In the genomic region with DNA sequence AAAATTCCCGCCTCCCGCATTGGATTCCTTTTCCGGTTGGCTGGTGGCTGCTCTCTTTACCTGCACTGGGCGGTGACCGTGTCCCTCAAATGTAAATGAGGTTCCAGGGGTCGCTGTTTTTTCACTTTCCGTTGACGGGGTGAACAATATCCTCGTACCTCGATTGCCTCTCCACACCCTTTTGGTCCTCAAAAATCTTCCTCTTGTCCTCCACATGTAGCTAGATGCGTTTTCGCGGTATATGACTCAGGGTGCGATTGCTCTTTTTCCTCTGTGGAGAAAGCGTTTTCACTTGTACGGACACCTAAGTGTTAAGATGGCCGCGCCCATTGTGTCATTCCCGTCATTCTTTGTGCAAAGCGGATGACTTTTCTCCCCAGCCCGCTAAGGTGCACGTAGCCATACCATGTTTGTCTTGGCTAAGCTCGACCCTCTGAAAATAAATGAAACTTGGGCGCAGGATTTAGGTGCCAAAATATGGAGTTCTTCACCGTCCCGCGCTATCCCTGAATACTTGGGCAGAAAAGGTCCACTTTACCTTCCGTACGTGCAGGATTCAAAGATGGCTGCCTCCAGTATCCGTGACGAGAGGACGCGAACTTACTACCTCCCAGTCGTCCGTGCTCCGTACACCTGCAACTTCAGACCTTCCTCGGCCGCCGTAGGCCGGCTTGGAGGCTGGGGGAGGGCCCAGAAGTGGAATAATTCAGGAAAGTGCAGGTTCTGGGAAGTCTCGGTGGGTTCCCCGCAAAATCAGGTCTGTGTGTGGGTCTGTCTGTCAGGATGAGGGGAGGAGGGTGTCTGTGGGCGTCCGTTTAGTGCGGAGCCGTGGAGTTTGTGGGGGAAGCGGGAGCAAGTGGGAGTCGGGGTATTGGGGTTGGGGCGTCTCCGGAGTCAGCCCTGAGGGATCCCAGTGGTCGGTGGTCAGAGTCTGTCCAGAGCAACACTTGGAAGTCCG, we compare ENCODE assay signal across 8 cellular contexts. TPM values are rescaled to one million over a fixed set of nuclear protein-coding genes. Genes with fewer than 3 reads are reported as not detected.
DNase-seq lines count a peak whose midpoint lies in the region; ATAC-seq and TF ChIP-seq lines count a peak whose summit lies in the region.

A gene (plus strand): TSS at position 689 of the 958 bp plus-strand sequence. CDS start 8,749 bp downstream, outside the sequence.

- no peak within 1 kb of the TSS for H4K91ac ChIP-seq in neuronal stem cell (ENCODE audit: low read depth, low read length, poor library complexity)

- peaks cover 35% of the 10 kb centered on the region for H3K9me3 ChIP-seq in MG63
- peaks cover 8% of the 10 kb centered on the region for H3K9me3 ChIP-seq in SJCRH30 (replicated peaks)
- peaks cover 0 to 24% (median 1%) of the 10 kb centered on the region in 3 donors for H3K9me3 ChIP-seq in gastroesophageal sphincter
- peaks cover 12 to 57% of the 10 kb centered on the region in 2 donors for H3K9me3 ChIP-seq in neuronal stem cell (replicated peaks in 1 of 2; ENCODE audit: control insufficient read depth in 2 of 2, insufficient read depth in 1 of 2, low read depth in 1 of 2, low read length in 2 of 2)
- peaks cover 12 to 29% (median 17%) of the 10 kb centered on the region in 5 donors for H3K9me3 ChIP-seq in subcutaneous abdominal adipose tissue (ENCODE audit: control insufficient read depth in 5 of 5, low read length in 5 of 5)

- no peak within 1 kb of the TSS for H3K4ac ChIP-seq in neuronal stem cell (ENCODE audit: low read length)

- H2BK120ac ChIP-seq in neuronal stem cell (ENCODE audit: low read depth, low read length) = no peak within 1 kb of the TSS

- peak within 1 kb of the TSS; percentile 96 for H3K4me3 Mint-ChIP-seq in activated naive CD4-positive, alpha-beta T cell treated with anti-CD3 and anti-CD28 coated beads for 36 hours

- H2BK15ac ChIP-seq in neuronal stem cell (ENCODE audit: low read length) = peak within 1 kb of the TSS; percentile 55

- peaks cover 52% of the 10 kb centered on the region for H3K9me3 Mint-ChIP-seq in activated naive CD4-positive, alpha-beta T cell treated with anti-CD3 and anti-CD28 coated beads for 36 hours

- peak in 2 of 4 experiments; percentile 4 to 51 for TF ChIP-seq CTCF in gastroesophageal sphincter (IDR thresholded peaks at IDR 0.05)

- peak within 1 kb of the TSS; percentile 99 for H3K18ac ChIP-seq in neuronal stem cell (ENCODE audit: low read length)

- 0 to 1% methylated on average over 21 to 32 of the region's 52 CpGs for WGBS in gastroesophageal sphincter (ENCODE audit: low coverage in 1 of 2), 2 donors
- WGBS in neuronal stem cell (ENCODE audit: extremely low coverage in 2 of 2, insufficient read length in 2 of 2, insufficient replicate concordance in 1 of 2), 2 donors = no CpG with 5 or more reads among the region's 52 CpGs

- H3K27me3 ChIP-seq in MG63 (no peaks in the 10 kb centered on the region), SJCRH30 (no peaks in the 10 kb centered on the region), gastroesophageal sphincter (no peaks in the 10 kb centered on the region), neuronal stem cell (ENCODE audit: control insufficient read depth in 3 of 3, insufficient read depth in 3 of 3, low read depth in 1 of 3, low read length in 3 of 3) (no peaks in the 10 kb centered on the region), subcutaneous abdominal adipose tissue (ENCODE audit: control insufficient read depth in 5 of 5, insufficient read depth in 4 of 5, low read length in 5 of 5) (no peaks in the 10 kb centered on the region)

- peak within 1 kb of the TSS; percentile 71 for H3K4me2 ChIP-seq in neuronal stem cell (ENCODE audit: insufficient read depth, low read length, poor library complexity, severe bottlenecking)

- H3K4me3 ChIP-seq in MG63 = peak within 1 kb of the TSS; percentile 85
- peak within 1 kb of the TSS; percentile 90 for H3K4me3 ChIP-seq in SJCRH30
- H3K4me3 ChIP-seq in gastroesophageal sphincter = peak within 1 kb of the TSS; percentile 61 to 86
- H3K4me3 ChIP-seq in neuronal stem cell (ENCODE audit: low read length in 2 of 2) = peak within 1 kb of the TSS; percentile 78 to 96
- peak within 1 kb of the TSS; percentile 92 to 100 (median 97) for H3K4me3 ChIP-seq in subcutaneous abdominal adipose tissue (ENCODE audit: low read depth in 1 of 5, low read length in 5 of 5)

- peak within 1 kb of the TSS; percentile 44 for H2BK5ac ChIP-seq in neuronal stem cell (ENCODE audit: low read length)

- H2BK12ac ChIP-seq in neuronal stem cell (ENCODE audit: low read length) = no peak within 1 kb of the TSS

- H2AK5ac ChIP-seq in neuronal stem cell (ENCODE audit: low read depth, low read length) = no peak within 1 kb of the TSS

- DNase-seq in Daoy (ENCODE audit: low read depth) = peak; percentile 94
- DNase-seq in GOT3 (lab: John Stamatoyannopoulos, UW) = peak; percentile 71
- DNase-seq in MG63 = peak; percentile 83
- peak; percentile 84 to 91 for DNase-seq in SJCRH30
- peak; percentile 91 for DNase-seq in activated naive CD4-positive, alpha-beta T cell treated with anti-CD3 and anti-CD28 coated beads for 36 hours
- DNase-seq in neuronal stem cell (ENCODE audit: low spot score) = peak; percentile 88

- TF ChIP-seq EP300 in gastroesophageal sphincter (IDR thresholded peaks at IDR 0.05) = no peak

- H3K23ac ChIP-seq in neuronal stem cell (ENCODE audit: low read depth, low read length, poor library complexity) = peak within 1 kb of the TSS; percentile 89

- peaks cover 21% of the 10 kb centered on the region for H3K4me1 Mint-ChIP-seq in activated naive CD4-positive, alpha-beta T cell treated with anti-CD3 and anti-CD28 coated beads for 36 hours (ENCODE audit: low read depth)

- H3K27ac Mint-ChIP-seq in activated naive CD4-positive, alpha-beta T cell treated with anti-CD3 and anti-CD28 coated beads for 36 hours = peak within 1 kb of the TSS; percentile 96

- H3K36me3 ChIP-seq in MG63 (peaks cover 23% of the 10 kb centered on the region), SJCRH30 (peaks cover 20% of the 10 kb centered on the region), gastroesophageal sphincter (peaks cover 0 to 25% of the 10 kb centered on the region in 2 donors), neuronal stem cell (replicated peaks in 1 of 2; ENCODE audit: control insufficient read depth in 2 of 2, insufficient read depth in 2 of 2, low read length in 2 of 2) (peaks cover 6 to 32% of the 10 kb centered on the region in 2 donors), subcutaneous abdominal adipose tissue (ENCODE audit: control insufficient read depth in 5 of 5, insufficient read depth in 5 of 5, low read length in 5 of 5) (peaks cover 9 to 24% (median 20%) of the 10 kb centered on the region in 5 donors)

- CTCF ChIA-PET in activated naive CD4-positive, alpha-beta T cell treated with anti-CD3 and anti-CD28 coated beads for 36 hours (lab: Charles Lee) = no interaction called here

- TF ChIP-seq POLR2A in gastroesophageal sphincter (IDR thresholded peaks at IDR 0.05) = no peak

- peak; percentile 95 for ATAC-seq in gastroesophageal sphincter

- H3K9ac ChIP-seq in neuronal stem cell (ENCODE audit: low read depth, low read length, poor library complexity) = peak within 1 kb of the TSS; percentile 92
- peak within 1 kb of the TSS; percentile 73 to 96 (median 93) for H3K9ac ChIP-seq in subcutaneous abdominal adipose tissue (ENCODE audit: low read length in 5 of 5)

- H3K14ac ChIP-seq in neuronal stem cell (ENCODE audit: low read length) = peak within 1 kb of the TSS; percentile 56

- H3K79me1 ChIP-seq in neuronal stem cell (ENCODE audit: low read depth, low read length) = peaks cover 3% of the 10 kb centered on the region

- intact Hi-C loops in activated naive CD4-positive, alpha-beta T cell treated with anti-CD3 and anti-CD28 coated beads for 36 hours (cut with micrococcal nuclease) = loop anchor here (1.0 to 10.0 kb wide), 6 partner anchors 22 to 308 kb away; a partner anchor contains a TSS

- H3K36me3 Mint-ChIP-seq in activated naive CD4-positive, alpha-beta T cell treated with anti-CD3 and anti-CD28 coated beads for 36 hours (ENCODE audit: low read depth) = peaks cover 57% of the 10 kb centered on the region

- H2AFZ ChIP-seq in neuronal stem cell (ENCODE audit: low read length) = peak within 1 kb of the TSS; percentile 95

- peak within 1 kb of the TSS; percentile 71 for H3K27ac ChIP-seq in SJCRH30
- peak within 1 kb of the TSS; percentile 68 to 91 (median 86) for H3K27ac ChIP-seq in gastroesophageal sphincter
- peak within 1 kb of the TSS; percentile 85 for H3K27ac ChIP-seq in neuronal stem cell (replicated peaks; ENCODE audit: low read length)
- peak within 1 kb of the TSS; percentile 76 for H3K27ac ChIP-seq in subcutaneous abdominal adipose tissue (ENCODE audit: low read depth, low read length)

- H4K8ac ChIP-seq in neuronal stem cell (ENCODE audit: low read depth, low read length) = peak within 1 kb of the TSS; percentile 43

- no peaks in the 10 kb centered on the region for H3K27me3 Mint-ChIP-seq in activated naive CD4-positive, alpha-beta T cell treated with anti-CD3 and anti-CD28 coated beads for 36 hours (ENCODE audit: low read depth)

- H3K4me1 ChIP-seq in SJCRH30 (no peaks in the 10 kb centered on the region), gastroesophageal sphincter (peaks cover 0 to 19% (median 9%) of the 10 kb centered on the region in 3 donors), neuronal stem cell (ENCODE audit: control insufficient read depth in 2 of 2, insufficient read depth in 1 of 2, low read depth in 1 of 2, low read length in 2 of 2) (peaks cover 2 to 4% of the 10 kb centered on the region in 2 donors), subcutaneous abdominal adipose tissue (ENCODE audit: control insufficient read depth in 5 of 5, insufficient read depth in 5 of 5, low read length in 5 of 5) (peaks cover 6 to 20% (median 17%) of the 10 kb centered on the region in 5 donors)

RNA-seq across cellular contexts. Expression of the gene that starts here (rescaled TPM):
- 2.7 and 7.1 TPM in 2 replicates for total RNA-seq in Daoy (2014; rRNA removed; shearing (Covaris generic))
- total RNA-seq in MG63 (2014; rRNA removed; shearing (Covaris generic); ENCODE audit: low replicate concordance) = 0.84 and 3.0 TPM in 2 replicates
- total RNA-seq in SJCRH30 (2014; rRNA removed; shearing (Covaris generic)) = 4.6 and 5.3 TPM in 2 replicates
- total RNA-seq in activated naive CD4-positive, alpha-beta T cell treated with anti-CD3 and anti-CD28 coated beads for 36 hours = 1 to 10 TPM; 2.0 to 3.1 TPM
- total RNA-seq in gastroesophageal sphincter = 1 to 10 TPM; 4.6 to 7.7 (median 5.7) TPM
- polyA plus RNA-seq in neuronal stem cell (2013, experiment 1 of 2) = 2.8 TPM
- 2.8 TPM for polyA plus RNA-seq in neuronal stem cell (2013, experiment 2 of 2)

Comparison
In these comparisons a context has a peak if more than half of its experiments do, and no peak if none do; other contexts are left out.
1. Peak in every context shown above with its lines: DNase-seq, ATAC-seq, H3K4me3 ChIP-seq and H3K27ac ChIP-seq.